Comparison of ENCODE assay signal across 8 cellular contexts in genomic region chr2:24919100-24919976, GRCh38. TPM values are rescaled to one million over a fixed set of nuclear protein-coding genes. Genes with fewer than 3 reads are reported as not detected.
DNase-seq lines count a peak whose midpoint lies in the region; ATAC-seq and TF ChIP-seq lines count a peak whose summit lies in the region.

No MANE protein-coding gene starts in this region.

- CTCF ChIA-PET in AG04450 (lab: Charles Lee), result no interaction called here

- DNase-seq in AG04450 (ENCODE audit: low read depth, low spot score), result no peak
- DNase-seq in SJSA1 (ENCODE audit: low read depth in 1 of 2, low spot score in 2 of 2), result peak in 1 of 2 experiments; percentile 34
- DNase-seq in stimulated activated CD4-positive, alpha-beta T cell treated with anti-CD3 and anti-CD28 coated beads, Interleukin-12 subunit alpha, Interleukin-12 subunit beta, amount 100 ng/mL, for 4 hours, result peak; percentile 45
- DNase-seq in AML-193 (lab: John Stamatoyannopoulos, UW), result no peak

- H3K9me3 ChIP-seq in AG04450 (ENCODE audit: control insufficient read depth, insufficient read depth, low read length), result no peaks in the 10 kb centered on the region
- H3K9me3 ChIP-seq in SJSA1 (replicated peaks), result no peaks in the 10 kb centered on the region

- H3K27me3 ChIP-seq in AG04450 (ENCODE audit: control insufficient read depth, insufficient read depth, low read length) (no peaks in the 10 kb centered on the region), SJSA1 (replicated peaks) (no peaks in the 10 kb centered on the region)

- ATAC-seq in GM18909 (IDR thresholded peaks at IDR 0.05; ENCODE audit: poor library complexity, unreplicated experiment), result peak; percentile 16
- ATAC-seq in HG03196 (IDR thresholded peaks at IDR 0.05; ENCODE audit: unreplicated experiment), result peak; percentile 14

- WGBS in adipose tissue, 3 donors, result 4 to 17% (median 4%) methylated on average over 64 to 67 of the region's 67 CpGs

- no peak overlapping the region for H3K27ac ChIP-seq in AG04450 (ENCODE audit: low read depth, low read length)
- no peak overlapping the region for H3K27ac ChIP-seq in SJSA1
- peak overlapping the region; percentile 8 for H3K27ac ChIP-seq in adipose tissue (ENCODE audit: low read depth, low read length)

- POLR2A ChIA-PET in AG04450 (lab: Yijun Ruan, JAX), result no interaction called here

- H3K4me1 ChIP-seq in SJSA1 (replicated peaks), result peaks cover 17% of the 10 kb centered on the region

- H3K4me3 ChIP-seq in AG04450 (ENCODE audit: low read depth, low read length), result peak overlapping the region; percentile 66
- peak overlapping the region; percentile 81 for H3K4me3 ChIP-seq in SJSA1
- H3K4me3 ChIP-seq in iPS-11a (ENCODE audit: low read depth, low read length), result peak overlapping the region; percentile 35

- peaks cover 14% of the 10 kb centered on the region for H3K36me3 ChIP-seq in SJSA1

- no peak for TF ChIP-seq CTCF in AG04450 (IDR thresholded peaks at IDR 0.05; ENCODE audit: low read depth, low read length)

RNA-seq across cellular contexts. Expression of gene ADCY3, which starts 0.7 kb away (rescaled TPM):
- polyA plus RNA-seq in AG04450 (2011; rRNA removed) (29.6 and 41.1 TPM in 2 replicates), adipose tissue (100 to 1,000 TPM in 1 of 3 donors, 10 to 100 TPM in 2; 16.4 to 120 (median 96.4) TPM)
- polyA minus RNA-seq in AG04450 (2011; rRNA and poly(A)+ RNA removed), result 74.7 and 85.1 TPM in 2 replicates
- 22.7 and 23.5 TPM in 2 replicates for total RNA-seq in SJSA1 (2014; rRNA removed; shearing (Covaris generic))

RNA-seq across cellular contexts. Expression of gene DNAJC27, which starts 52.4 kb away (rescaled TPM):
- polyA plus RNA-seq in AG04450 (2011; rRNA removed) (3.5 and 4.1 TPM in 2 replicates), adipose tissue (10 to 100 TPM in 1 of 3 donors, 1 to 10 TPM in 2; 2.1 to 10.9 (median 3.7) TPM)
- polyA minus RNA-seq in AG04450 (2011; rRNA and poly(A)+ RNA removed), result 3.7 and 7.4 TPM in 2 replicates
- 2.8 and 4.4 TPM in 2 replicates for total RNA-seq in SJSA1 (2014; rRNA removed; shearing (Covaris generic))
